Comparison of ENCODE assay signal across 15 cellular contexts in the genomic region with DNA sequence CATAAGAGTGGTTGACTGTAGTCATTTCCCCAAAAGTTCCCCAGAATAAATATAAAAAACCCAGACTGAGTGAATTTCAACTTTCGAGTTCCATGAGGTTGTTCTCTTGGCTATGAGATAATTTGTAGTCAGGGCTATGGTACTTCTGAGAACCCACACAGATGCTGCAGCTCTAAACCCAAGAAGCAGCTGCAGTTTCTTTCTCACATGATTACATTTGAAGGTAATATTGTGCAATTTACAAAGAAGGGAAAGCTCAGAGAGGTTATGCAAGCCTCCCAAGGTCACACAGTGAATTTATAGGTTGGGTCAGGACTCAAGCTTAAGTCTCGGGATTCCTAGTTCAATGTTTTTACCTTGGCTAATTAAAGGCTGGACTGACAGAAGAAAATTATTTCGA. TPM values are rescaled to one million over a fixed set of nuclear protein-coding genes. Genes with fewer than 3 reads are reported as not detected.
DNase-seq lines count a peak whose midpoint lies in the region; ATAC-seq, FAIRE-seq and TF ChIP-seq lines count a peak whose summit lies in the region.
"Had no signal": no experiment of that assay in that cellular context is flagged by ENCODE, and none has a peak within 500 bp of the region (broad histone marks: within the 10 kb centered on the region; RNA-seq: fewer than 3 reads in every experiment).

No MANE protein-coding gene starts in this region.

- H3K4me1 ChIP-seq in neutrophil (ENCODE audit: control insufficient read depth in 1 of 2, insufficient read depth in 1 of 2, low read depth in 1 of 2, low read length in 1 of 2), result peaks cover 56 to 64% of the 10 kb centered on the region in 2 experiments
- H3K4me1 ChIP-seq: Peyer's patch had no signal

- H3K4me3 ChIP-seq in neutrophil (ENCODE audit: low read depth in 1 of 2, low read length in 1 of 2), result peak overlapping the region; percentile 13 to 29
- H3K4me3 ChIP-seq: gastrocnemius medialis, Peyer's patch had no signal

- H3K27me3 ChIP-seq in neutrophil, result no peaks in the 10 kb centered on the region
- H3K27me3 ChIP-seq: gastrocnemius medialis, Peyer's patch had no signal

- DNase-seq in GM12892 (ENCODE audit: insufficient read length), result no peak
- peak; percentile 76 for DNase-seq in amniotic epithelial cell (ENCODE audit: low read depth)
- no peak for DNase-seq in NCI-H128 (lab: John Stamatoyannopoulos, UW; ENCODE audit: unreplicated experiment)
- no peak for DNase-seq in activated naive CD4-positive, alpha-beta T cell (lab: John Stamatoyannopoulos, UW)
- no peak for DNase-seq in DMS53 (lab: John Stamatoyannopoulos, UW)
- DNase-seq: CD8-positive, alpha-beta memory T cell; gastrocnemius medialis; H7; stimulated activated CD4-positive, alpha-beta T cell treated with anti-CD3 and anti-CD28 coated beads, Interleukin-2, amount 100 ng/mL, for 24 hours; stimulated activated naive B cell treated with anti-CD40 and anti-IgM and Interleukin-4, amounts not matched to agents 10 μg/mL and 1 μg/mL and 100 μg/mL, for 72 hours had no signal

- no peak for TF ChIP-seq POLR2A in GM12892 (IDR thresholded peaks at IDR 0.05; ENCODE audit: low read depth, low read length)

- peak; percentile 69 for ATAC-seq in HG03565 (IDR thresholded peaks at IDR 0.05; ENCODE audit: unreplicated experiment)
- no peak for ATAC-seq in HG02981 (IDR thresholded peaks at IDR 0.05; ENCODE audit: unreplicated experiment)

- peak; percentile 54 for FAIRE-seq in GM12892 (lab: Jason Lieb, UNC)
- FAIRE-seq: colon had no signal

- TF ChIP-seq CTCF in neutrophil (IDR thresholded peaks at IDR 0.05), result no peak

- H3K36me3 ChIP-seq in neutrophil, result no peaks in the 10 kb centered on the region
- H3K36me3 ChIP-seq: gastrocnemius medialis, Peyer's patch had no signal

- H3K27ac ChIP-seq in neutrophil, result peak overlapping the region; percentile 90
- H3K27ac ChIP-seq: Peyer's patch had no signal

- no peaks in the 10 kb centered on the region for H3K9me3 ChIP-seq in neutrophil
- H3K9me3 ChIP-seq: gastrocnemius medialis, Peyer's patch had no signal

RNA-seq across cellular contexts. Expression of gene CD93, which starts 29.7 kb away (rescaled TPM):
- polyA plus RNA-seq in GM12892 (2012; ENCODE audit: missing spikeins), result 1.1 TPM
